8 cellular contexts compared by ENCODE assay signal in genomic region chr5:98929123-98929981, GRCh38. TPM values are rescaled to one million over a fixed set of nuclear protein-coding genes. Genes with fewer than 3 reads are reported as not detected.
DNase-seq lines count a peak whose midpoint lies in the region; ATAC-seq and TF ChIP-seq lines count a peak whose summit lies in the region.

No MANE protein-coding gene starts in this region.

- H3K36me3 Mint-ChIP-seq in activated T-helper 2 cell treated with anti-CD3 and anti-CD28 coated beads, Interferon-gamma antibody, Interleukin-2, Interleukin-4, amounts not matched to agents 10 μg/mL and 5 μg/mL and 100 μg/mL, durations not matched to agents 14 hours and 24 hours and 36 hours (ENCODE audit: low read depth), result peaks cover 59% of the 10 kb centered on the region
- peaks cover 0 to 38% (median 13%) of the 10 kb centered on the region in 3 donors for H3K36me3 Mint-ChIP-seq in naive thymus-derived CD8-positive, alpha-beta T cell
- peaks cover 9 to 24% of the 10 kb centered on the region in 2 donors for H3K36me3 Mint-ChIP-seq in stimulated activated naive B cell treated with anti-CD40 and anti-IgM and Interleukin-4, amounts not matched to agents 10 μg/mL and 1 μg/mL and 100 μg/mL, for 72 hours

- H2AFZ ChIP-seq in DND-41 (ENCODE audit: low read depth, low read length), result peak overlapping the region; percentile 97
- H2AFZ ChIP-seq in KMS-11 (ENCODE audit: low read depth), result peak overlapping the region; percentile 80

- H3K9me3 ChIP-seq in DND-41 (ENCODE audit: insufficient read depth, low read length, severe bottlenecking), result no peaks in the 10 kb centered on the region

- H3K9me3 Mint-ChIP-seq in activated T-helper 2 cell treated with anti-CD3 and anti-CD28 coated beads, Interferon-gamma antibody, Interleukin-2, Interleukin-4, amounts not matched to agents 10 μg/mL and 5 μg/mL and 100 μg/mL, durations not matched to agents 14 hours and 24 hours and 36 hours, result no peaks in the 10 kb centered on the region
- H3K9me3 Mint-ChIP-seq in naive thymus-derived CD8-positive, alpha-beta T cell, result peaks cover 0 to 4% (median 0%) of the 10 kb centered on the region in 9 donors
- peaks cover 3 to 5% of the 10 kb centered on the region in 2 donors for H3K9me3 Mint-ChIP-seq in stimulated activated naive B cell treated with anti-CD40 and anti-IgM and Interleukin-4, amounts not matched to agents 10 μg/mL and 1 μg/mL and 100 μg/mL, for 72 hours

- H4K20me1 ChIP-seq in DND-41 (ENCODE audit: insufficient read depth, low read length) (peaks cover 42% of the 10 kb centered on the region), KMS-11 (ENCODE audit: insufficient read depth) (peaks cover 8% of the 10 kb centered on the region; the same call in 1 of the 2 replicates)

- H3K4me3 ChIP-seq in DND-41 (ENCODE audit: low read depth in 1 of 2, low read length in 2 of 2) (peak overlapping the region; percentile 48 to 98), KMS-11 (IDR thresholded peaks at IDR 0.05; ENCODE audit: insufficient read depth, low read depth, low read length) (no peak overlapping the region), fibroblast of mammary gland (ENCODE audit: control insufficient read depth, low read depth, low read length) (peak overlapping the region; percentile 95)

- H3K4me1 Mint-ChIP-seq in activated T-helper 2 cell treated with anti-CD3 and anti-CD28 coated beads, Interferon-gamma antibody, Interleukin-2, Interleukin-4, amounts not matched to agents 10 μg/mL and 5 μg/mL and 100 μg/mL, durations not matched to agents 14 hours and 24 hours and 36 hours (ENCODE audit: low read depth), result peaks cover 40% of the 10 kb centered on the region
- peaks cover 17 to 81% (median 60%) of the 10 kb centered on the region in 4 donors for H3K4me1 Mint-ChIP-seq in naive thymus-derived CD8-positive, alpha-beta T cell
- H3K4me1 Mint-ChIP-seq in stimulated activated naive B cell treated with anti-CD40 and anti-IgM and Interleukin-4, amounts not matched to agents 10 μg/mL and 1 μg/mL and 100 μg/mL, for 72 hours, result peaks cover 14 to 26% of the 10 kb centered on the region in 2 donors

- H3K9ac ChIP-seq in DND-41 (ENCODE audit: low read depth, low read length) (peak overlapping the region; percentile 99), KMS-11 (peak overlapping the region; percentile 89)

- peaks cover 43% of the 10 kb centered on the region for H3K4me1 ChIP-seq in DND-41 (ENCODE audit: insufficient read depth, low read length)
- peaks cover 29% of the 10 kb centered on the region for H3K4me1 ChIP-seq in KMS-11 (ENCODE audit: low read depth, poor library complexity, severe bottlenecking)

- intact Hi-C loops in activated T-helper 2 cell treated with anti-CD3 and anti-CD28 coated beads, Interferon-gamma antibody, Interleukin-2, Interleukin-4, amounts not matched to agents 10 μg/mL and 5 μg/mL and 100 μg/mL, durations not matched to agents 14 hours and 24 hours and 36 hours (cut with micrococcal nuclease), result loop anchor here (1.0 to 10.0 kb wide), 4 partner anchors 98 to 1995 kb away; partner anchors contain the start of genes LNPEP and RGMB

- peak overlapping the region; percentile 99 for H3K27ac Mint-ChIP-seq in activated T-helper 2 cell treated with anti-CD3 and anti-CD28 coated beads, Interferon-gamma antibody, Interleukin-2, Interleukin-4, amounts not matched to agents 10 μg/mL and 5 μg/mL and 100 μg/mL, durations not matched to agents 14 hours and 24 hours and 36 hours
- peak overlapping the region; percentile 98 to 100 (median 100) for H3K27ac Mint-ChIP-seq in naive thymus-derived CD8-positive, alpha-beta T cell
- peak overlapping the region; percentile 100 for H3K27ac Mint-ChIP-seq in stimulated activated naive B cell treated with anti-CD40 and anti-IgM and Interleukin-4, amounts not matched to agents 10 μg/mL and 1 μg/mL and 100 μg/mL, for 72 hours

- H3K36me3 ChIP-seq in DND-41 (ENCODE audit: insufficient read depth, low read length) (peaks cover 22% of the 10 kb centered on the region), KMS-11 (ENCODE audit: insufficient read depth) (no peaks in the 10 kb centered on the region; the same call in 1 of the 2 replicates)

- no peaks in the 10 kb centered on the region for H3K27me3 Mint-ChIP-seq in activated T-helper 2 cell treated with anti-CD3 and anti-CD28 coated beads, Interferon-gamma antibody, Interleukin-2, Interleukin-4, amounts not matched to agents 10 μg/mL and 5 μg/mL and 100 μg/mL, durations not matched to agents 14 hours and 24 hours and 36 hours (ENCODE audit: low read depth)
- H3K27me3 Mint-ChIP-seq in naive thymus-derived CD8-positive, alpha-beta T cell, result peaks cover 0 to 5% (median 0%) of the 10 kb centered on the region in 5 donors
- H3K27me3 Mint-ChIP-seq in stimulated activated naive B cell treated with anti-CD40 and anti-IgM and Interleukin-4, amounts not matched to agents 10 μg/mL and 1 μg/mL and 100 μg/mL, for 72 hours, result no peaks in the 10 kb centered on the region

- peak; percentile 92 for DNase-seq in DND-41
- peak; percentile 93 for DNase-seq in RPMI8226
- peak; percentile 92 for DNase-seq in activated T-helper 2 cell treated with anti-CD3 and anti-CD28 coated beads, Interferon-gamma antibody, Interleukin-2, Interleukin-4, amounts not matched to agents 10 μg/mL and 5 μg/mL and 100 μg/mL, durations not matched to agents 14 hours and 24 hours and 36 hours (ENCODE audit: low spot score)
- peak; percentile 98 for DNase-seq in fibroblast of mammary gland (ENCODE audit: low read depth)
- peak; percentile 81 to 98 (median 96) for DNase-seq in naive thymus-derived CD8-positive, alpha-beta T cell
- peak; percentile 96 for DNase-seq in stimulated activated naive B cell treated with anti-CD40 and anti-IgM and Interleukin-4, amounts not matched to agents 10 μg/mL and 1 μg/mL and 100 μg/mL, for 72 hours

- ATAC-seq in DND-41 (ENCODE audit: insufficient read depth, low read depth) (peak; percentile 77), GM21737 (IDR thresholded peaks at IDR 0.05; ENCODE audit: unreplicated experiment) (peak; percentile 65)
- peak; percentile 71 to 72 for ATAC-seq in naive thymus-derived CD8-positive, alpha-beta T cell
- ATAC-seq in stimulated activated naive B cell treated with anti-CD40 and anti-IgM and Interleukin-4, amounts not matched to agents 10 μg/mL and 1 μg/mL and 100 μg/mL, for 72 hours (replicated peaks), result peak; percentile 72 to 75

- H3K27me3 ChIP-seq in DND-41 (ENCODE audit: insufficient read depth, low read length, poor library complexity) (no peaks in the 10 kb centered on the region), KMS-11 (ENCODE audit: insufficient read depth, low read depth) (no peaks in the 10 kb centered on the region)

- H3K79me2 ChIP-seq in DND-41 (ENCODE audit: insufficient read depth, low read length), result peaks cover 80% of the 10 kb centered on the region
- H3K79me2 ChIP-seq in KMS-11 (ENCODE audit: insufficient read depth, low read depth), result peaks cover 56% of the 10 kb centered on the region

- TF ChIP-seq CTCF in DND-41 (IDR thresholded peaks at IDR 0.05; ENCODE audit: borderline replicate concordance, extremely low read depth, low read length, poor library complexity, severe bottlenecking) (no peak), KMS-11 (conservative IDR thresholded peaks at IDR 0.05; ENCODE audit: low read depth, low read length) (no peak), fibroblast of mammary gland (conservative IDR thresholded peaks at IDR 0.05; ENCODE audit: control insufficient read depth, insufficient read depth, low read depth, low read length) (no peak)

- peak overlapping the region; percentile 76 for H3K4me2 ChIP-seq in DND-41 (ENCODE audit: insufficient read depth, low read length)
- H3K4me2 ChIP-seq in KMS-11, result peak overlapping the region; percentile 88

- H3K4me3 Mint-ChIP-seq in activated T-helper 2 cell treated with anti-CD3 and anti-CD28 coated beads, Interferon-gamma antibody, Interleukin-2, Interleukin-4, amounts not matched to agents 10 μg/mL and 5 μg/mL and 100 μg/mL, durations not matched to agents 14 hours and 24 hours and 36 hours (ENCODE audit: low read depth), result peak overlapping the region; percentile 90
- H3K4me3 Mint-ChIP-seq in naive thymus-derived CD8-positive, alpha-beta T cell, result peak overlapping the region; percentile 82 to 99 (median 96)
- peak overlapping the region; percentile 91 to 92 for H3K4me3 Mint-ChIP-seq in stimulated activated naive B cell treated with anti-CD40 and anti-IgM and Interleukin-4, amounts not matched to agents 10 μg/mL and 1 μg/mL and 100 μg/mL, for 72 hours

- H3K27ac ChIP-seq in DND-41 (ENCODE audit: low read length) (peak overlapping the region; percentile 99), KMS-11 (peak overlapping the region; percentile 90)

- POLR2A ChIA-PET in naive thymus-derived CD8-positive, alpha-beta T cell (lab: Charles Lee), result interaction anchor here (0.7 to 4.3 kb wide), 32 partner anchors 8 to 1993 kb away, joined by 3 to 103 read pairs (median 5); partner anchors contain the start of genes LNPEP and ST8SIA4

RNA-seq across cellular contexts. Expression of gene CHD1, which starts 0.5 kb away (rescaled TPM):
- 67.6 and 72.1 TPM in 2 replicates for total RNA-seq in activated T-helper 2 cell treated with anti-CD3 and anti-CD28 coated beads, Interferon-gamma antibody, Interleukin-2, Interleukin-4, amounts not matched to agents 10 μg/mL and 5 μg/mL and 100 μg/mL, durations not matched to agents 14 hours and 24 hours and 36 hours
- total RNA-seq in naive thymus-derived CD8-positive, alpha-beta T cell, result 10 to 100 TPM; 89.2 to 97.5 TPM
- polyA plus RNA-seq in naive thymus-derived CD8-positive, alpha-beta T cell, result 1 to 10 TPM; 8.6 to 9.4 (median 9.0) TPM
